21 cellular contexts compared by ENCODE assay signal in genomic region chr1:17215545-17215890, GRCh38. TPM values are rescaled to one million over a fixed set of nuclear protein-coding genes. Genes with fewer than 3 reads are reported as not detected.
DNase-seq lines count a peak whose midpoint lies in the region; ATAC-seq, FAIRE-seq and TF ChIP-seq lines count a peak whose summit lies in the region.
"Had no signal": no experiment of that assay in that cellular context is flagged by ENCODE, and none has a peak within 500 bp of the region (broad histone marks: within the 10 kb centered on the region; RNA-seq: fewer than 3 reads in every experiment).

No MANE protein-coding gene starts in this region.

- no peak overlapping the region for H3K9ac ChIP-seq in BLaER1 treated with 17β-estradiol and CSF1 and Interleukin-3, amounts not matched to agents 10 nM and 100 nM
- no peak overlapping the region for H3K9ac ChIP-seq in mesenchymal stem cell (ENCODE audit: low read length)

- peaks cover 0 to 30% (median 11%) of the 10 kb centered on the region in 11 experiments; a peak in 15 of 22 replicates for H3K27me3 ChIP-seq in BLaER1 treated with 17β-estradiol and CSF1 and Interleukin-3, amounts not matched to agents 10 nM and 100 nM
- no peaks in the 10 kb centered on the region for H3K27me3 ChIP-seq in brain microvascular endothelial cell (replicated peaks)
- H3K27me3 ChIP-seq in mesenchymal stem cell (ENCODE audit: control insufficient read depth in 1 of 2, insufficient read depth in 1 of 2, low read length in 2 of 2) = peaks cover 0 to 80% of the 10 kb centered on the region in 2 experiments
- H3K27me3 ChIP-seq: cardiac muscle cell, uterus had no signal

- ATAC-seq in HG03571 (IDR thresholded peaks at IDR 0.05; ENCODE audit: unreplicated experiment) = no peak
- ATAC-seq: activated T-cell treated with anti-CD3 and anti-CD28 coated beads, Interleukin-2, amount 50 U/mL, for 72 hours; sciatic nerve had no signal

- WGBS in mesenchymal stem cell = 80% methylated on average over 6 of the region's 6 CpGs

- in situ Hi-C loops in brain microvascular endothelial cell (cut with HindIII; ENCODE audit: low pct_ligation_motif_present, low sequenced_read_pairs) = no loop called here

- DNase-seq in HTR-8/SVneo (ENCODE audit: insufficient read length, low spot score) = no peak
- peak; percentile 29 for DNase-seq in brain microvascular endothelial cell
- peak; percentile 25 for DNase-seq in mesenchymal stem cell
- DNase-seq in posterior cingulate gyrus = no peak
- no peak for DNase-seq in SHP77 (lab: John Stamatoyannopoulos, UW)
- no peak for DNase-seq in DMS153 (lab: John Stamatoyannopoulos, UW)
- DNase-seq: activated CD4-positive, alpha-beta memory T cell treated with anti-CD3 and anti-CD28 coated beads, Interleukin-2, amount 10 ng/mL, durations not matched to agents 7 days and 5 days; activated T-cell treated with anti-CD3 and anti-CD28 coated beads, Interleukin-2, amount 50 U/mL, for 72 hours; Caco-2; GDM1; NCI-H1092; stimulated activated CD4-positive, alpha-beta T cell treated with anti-CD3 and anti-CD28 coated beads, Interleukin-2, amount 100 ng/mL, for 24 hours; T-helper 1 cell; uterus had no signal

- no peak overlapping the region for H2AFZ ChIP-seq in mesenchymal stem cell (ENCODE audit: low read depth, low read length)

- peaks cover 17 to 53% (median 50%) of the 10 kb centered on the region in 10 experiments for H3K4me1 ChIP-seq in BLaER1 treated with 17β-estradiol and CSF1 and Interleukin-3, amounts not matched to agents 10 nM and 100 nM
- peaks cover 43% of the 10 kb centered on the region for H3K4me1 ChIP-seq in mesenchymal stem cell (ENCODE audit: control insufficient read depth, insufficient read depth, low read depth, low read length)
- H3K4me1 ChIP-seq: Caco-2, uterus had no signal

- peak; percentile 23 for FAIRE-seq in HTR-8/SVneo (lab: Jason Lieb, UNC)
- FAIRE-seq: GM12891 had no signal

- no peak overlapping the region for H4K8ac ChIP-seq in mesenchymal stem cell (ENCODE audit: low read length)

- H3K4me2 ChIP-seq in BLaER1 treated with 17β-estradiol and CSF1 and Interleukin-3, amounts not matched to agents 10 nM and 100 nM = peak overlapping the region in 8 of 11 experiments; percentile 90 to 97 (median 93); a peak in 14 of 22 replicates
- no peak overlapping the region for H3K4me2 ChIP-seq in mesenchymal stem cell (ENCODE audit: low read length, poor library complexity, severe bottlenecking)

- peak overlapping the region in 1 of 2 experiments; percentile 3 for H3K4ac ChIP-seq in mesenchymal stem cell (ENCODE audit: low read depth in 1 of 2, low read length in 2 of 2)

- no peak overlapping the region for H2BK5ac ChIP-seq in mesenchymal stem cell (ENCODE audit: low read depth, low read length, poor library complexity, severe bottlenecking)

- intact Hi-C loops in posterior cingulate gyrus (cut with DNase I) = no loop called here

- H2AK5ac ChIP-seq in mesenchymal stem cell (ENCODE audit: low read length, severe bottlenecking) = peak overlapping the region; percentile 78

- H3K27ac ChIP-seq in BLaER1 treated with 17β-estradiol and CSF1 and Interleukin-3, amounts not matched to agents 10 nM and 100 nM = no peak overlapping the region
- H3K27ac ChIP-seq in brain microvascular endothelial cell (no peak overlapping the region), mesenchymal stem cell (ENCODE audit: low read length, poor library complexity, severe bottlenecking) (no peak overlapping the region)
- H3K27ac ChIP-seq: cardiac muscle cell, uterus, VCaP had no signal

- H3K14ac ChIP-seq in mesenchymal stem cell (ENCODE audit: low read length in 2 of 2) = no peak overlapping the region

- H4K91ac ChIP-seq in mesenchymal stem cell (ENCODE audit: low read length) = no peak overlapping the region

- no peak overlapping the region for H3K23ac ChIP-seq in mesenchymal stem cell (ENCODE audit: low read length in 2 of 2)

- H3K9me3 ChIP-seq in BLaER1 treated with 17β-estradiol and CSF1 and Interleukin-3, amounts not matched to agents 10 nM and 100 nM (replicated peaks in 1 of 11) = no peaks in the 10 kb centered on the region
- no peaks in the 10 kb centered on the region for H3K9me3 ChIP-seq in mesenchymal stem cell (ENCODE audit: control insufficient read depth, low read length)
- H3K9me3 ChIP-seq: Caco-2, uterus had no signal

- H2BK12ac ChIP-seq in mesenchymal stem cell (ENCODE audit: low read length in 2 of 2) = no peak overlapping the region

- TF ChIP-seq CTCF in brain microvascular endothelial cell (IDR thresholded peaks at IDR 0.05; ENCODE audit: low read depth, low read length, missing control alignments) = no peak

- no peak overlapping the region for H3K4me3 ChIP-seq in BLaER1 treated with 17β-estradiol and CSF1 and Interleukin-3, amounts not matched to agents 10 nM and 100 nM
- H3K4me3 ChIP-seq in brain microvascular endothelial cell (ENCODE audit: low read depth, low read length) (no peak overlapping the region), mesenchymal stem cell (ENCODE audit: insufficient read depth in 1 of 2, low read depth in 1 of 2, low read length in 2 of 2) (no peak overlapping the region)
- H3K4me3 ChIP-seq: cardiac muscle cell, uterus had no signal

- H3K18ac ChIP-seq in mesenchymal stem cell (ENCODE audit: low read depth in 1 of 2, low read length in 2 of 2) = peak overlapping the region in 1 of 2 experiments; percentile 7

- H2BK15ac ChIP-seq in mesenchymal stem cell (ENCODE audit: low read depth, poor library complexity, severe bottlenecking) = no peak overlapping the region

- H3K79me1 ChIP-seq in mesenchymal stem cell (replicated peaks; ENCODE audit: low read length, poor library complexity, severe bottlenecking) = no peaks in the 10 kb centered on the region

- H2BK120ac ChIP-seq in mesenchymal stem cell (ENCODE audit: low read depth, low read length) = no peak overlapping the region

- no peaks in the 10 kb centered on the region for H3K36me3 ChIP-seq in BLaER1 treated with 17β-estradiol and CSF1 and Interleukin-3, amounts not matched to agents 10 nM and 100 nM
- H3K36me3 ChIP-seq in brain microvascular endothelial cell (replicated peaks) (no peaks in the 10 kb centered on the region), mesenchymal stem cell (ENCODE audit: control insufficient read depth in 1 of 2, insufficient read depth in 2 of 2, low read depth in 1 of 2, low read length in 2 of 2) (no peaks in the 10 kb centered on the region)
- H3K36me3 ChIP-seq: cardiac muscle cell, uterus had no signal

- H4K20me1 ChIP-seq in BLaER1 treated with 17β-estradiol and CSF1 and Interleukin-3, amounts not matched to agents 10 nM and 100 nM = peaks cover 0 to 14% (median 0%) of the 10 kb centered on the region in 11 experiments; a peak in 4 of 22 replicates

RNA-seq across cellular contexts. Expression of gene PADI1, which starts 10.6 kb away (rescaled TPM):
- polyA plus RNA-seq in mesenchymal stem cell (2013, experiment 1 of 2) = 0.03 TPM
- polyA plus RNA-seq in mesenchymal stem cell (2013, experiment 2 of 2) = 0.10 TPM
- polyA plus RNA-seq: IgD-negative memory B cell had no signal

RNA-seq across cellular contexts. Expression of gene PADI3, which starts 33.4 kb away (rescaled TPM):
- polyA plus RNA-seq in mesenchymal stem cell (2013, experiment 1 of 2) = not detected
- polyA plus RNA-seq in mesenchymal stem cell (2013, experiment 2 of 2) = 0.01 TPM
- polyA plus RNA-seq: cardiac muscle cell, IgD-negative memory B cell had no signal

Comparison
In these comparisons a context has a peak if more than half of its experiments do, and no peak if none do; other contexts are left out.
1. DNase-seq: peak in brain microvascular endothelial cell (single experiment) and mesenchymal stem cell (single experiment); none in HTR-8/SVneo (single experiment), posterior cingulate gyrus (0 of 10), SHP77 (0 of 2) and DMS153 (single experiment).